Comparison of ENCODE assay signal across 8 cellular contexts in genomic region chr16:379961-380836, GRCh38. TPM values are rescaled to one million over a fixed set of nuclear protein-coding genes. Genes with fewer than 3 reads are reported as not detected.
DNase-seq lines count a peak whose midpoint lies in the region; ATAC-seq and TF ChIP-seq lines count a peak whose summit lies in the region.

No MANE protein-coding gene starts in this region.

- peak overlapping the region; percentile 67 for H3K27ac Mint-ChIP-seq in stimulated activated naive CD8-positive, alpha-beta T cell treated with anti-CD3 and anti-CD28 coated beads, Interleukin-15, Interleukin-2, amounts not matched to agents 100 ng/mL and 50 ng/mL, for 24 hours

- peak overlapping the region; percentile 98 for H3K4me2 ChIP-seq in mammary epithelial cell (ENCODE audit: insufficient read depth, low read depth, low read length)

- no peak overlapping the region for H3K9ac ChIP-seq in mammary epithelial cell (ENCODE audit: insufficient read depth, low read length)

- no peaks in the 10 kb centered on the region for H3K9me3 Mint-ChIP-seq in stimulated activated naive CD8-positive, alpha-beta T cell treated with anti-CD3 and anti-CD28 coated beads, Interleukin-15, Interleukin-2, amounts not matched to agents 100 ng/mL and 50 ng/mL, for 24 hours

- 73% methylated on average over 23 of the region's 29 CpGs for WGBS in mammary epithelial cell (ENCODE audit: low coverage, missing lambda C conversion rate)
- WGBS in mesodermal cell (ENCODE audit: insufficient coverage in 2 of 2), 2 experiments, result 70 to 80% methylated on average over 12 to 25 of the region's 29 CpGs

- CTCF ChIA-PET in mammary epithelial cell (lab: Charles Lee; ENCODE audit: low non-redundant PET), result interaction anchor here (0.5 kb wide), 1 partner anchor 27 kb away, joined by 4 read pairs; no protein-coding TSS in a partner anchor

- no peaks in the 10 kb centered on the region for H3K27me3 ChIP-seq in mammary epithelial cell (ENCODE audit: insufficient read depth, low read length)

- dilution Hi-C loops in mammary epithelial cell (cut with HindIII; ENCODE audit: low sequenced_read_pairs), result no loop called here

- TF ChIP-seq CTCF in mammary epithelial cell (conservative IDR thresholded peaks at IDR 0.05 in 1 of 2, IDR thresholded peaks at IDR 0.05 in 1 of 2; ENCODE audit: extremely low read depth in 1 of 2, insufficient read depth in 1 of 2, low read depth in 1 of 2, low read length in 2 of 2), result no peak

- H3K4me3 ChIP-seq in mammary epithelial cell (replicated peaks in 1 of 3; ENCODE audit: insufficient read depth in 1 of 3, low read depth in 2 of 3, low read length in 3 of 3) (peak overlapping the region; percentile 77 to 85 (median 78)), mesodermal cell (ENCODE audit: extremely low read depth, insufficient read depth, low read length, poor library complexity, severe bottlenecking) (peak overlapping the region; percentile 92)

- peaks cover 22% of the 10 kb centered on the region for H3K4me1 ChIP-seq in mammary epithelial cell (ENCODE audit: insufficient read depth, low read length)
- peaks cover 24% of the 10 kb centered on the region for H3K4me1 ChIP-seq in mesodermal cell (ENCODE audit: control insufficient read depth, insufficient read depth, low read length, poor library complexity, severe bottlenecking)

- no peak overlapping the region for H2AFZ ChIP-seq in mammary epithelial cell (ENCODE audit: low read depth, low read length)

- H3K27ac ChIP-seq in mammary epithelial cell (ENCODE audit: insufficient read depth, low read depth, low read length) (no peak overlapping the region), mesodermal cell (ENCODE audit: low read depth, low read length, severe bottlenecking) (no peak overlapping the region)

- in situ Hi-C loops in mammary epithelial cell (cut with MboI; ENCODE audit: low sequenced_read_pairs in 2 of 2), result no loop called here

- H3K36me3 ChIP-seq in mammary epithelial cell (ENCODE audit: insufficient read depth, low read length) (peaks cover 2% of the 10 kb centered on the region), mesodermal cell (ENCODE audit: control insufficient read depth, insufficient read depth, low read length) (peaks cover 42% of the 10 kb centered on the region)

- peaks cover 14% of the 10 kb centered on the region for H3K79me2 ChIP-seq in mammary epithelial cell (ENCODE audit: insufficient read depth, low read length)

- intact Hi-C loops in mammary epithelial cell (cut with micrococcal nuclease), result loop anchor here (5.0 to 10.0 kb wide), 2 partner anchors 147 to 205 kb away; partner anchors contain the start of gene CAPN15

- H3K9me3 ChIP-seq in mammary epithelial cell (replicated peaks; ENCODE audit: insufficient read depth, low read length) (no peaks in the 10 kb centered on the region), mesodermal cell (ENCODE audit: control insufficient read depth, low read length) (no peaks in the 10 kb centered on the region)

- H3K4me1 Mint-ChIP-seq in stimulated activated naive CD8-positive, alpha-beta T cell treated with anti-CD3 and anti-CD28 coated beads, Interleukin-15, Interleukin-2, amounts not matched to agents 100 ng/mL and 50 ng/mL, for 24 hours (ENCODE audit: low read depth), result peaks cover 29% of the 10 kb centered on the region

- H3K4me3 Mint-ChIP-seq in stimulated activated naive CD8-positive, alpha-beta T cell treated with anti-CD3 and anti-CD28 coated beads, Interleukin-15, Interleukin-2, amounts not matched to agents 100 ng/mL and 50 ng/mL, for 24 hours, result peak overlapping the region; percentile 74

- no peaks in the 10 kb centered on the region for H4K20me1 ChIP-seq in mammary epithelial cell (ENCODE audit: insufficient read depth, low read length)

- no peak for DNase-seq in stimulated activated naive CD8-positive, alpha-beta T cell treated with anti-CD3 and anti-CD28 coated beads, Interleukin-15, Interleukin-2, amounts not matched to agents 100 U/mL and 50 U/mL, for 24 hours
- no peak for DNase-seq in mammary epithelial cell
- no peak for DNase-seq in NOMO-1 (lab: John Stamatoyannopoulos, UW; ENCODE audit: unreplicated experiment in 2 of 2)
- DNase-seq in AG08395 (ENCODE audit: low spot score), result no peak
- DNase-seq in stimulated activated CD4-positive, alpha-beta T cell treated with anti-CD3 and anti-CD28 coated beads, Interleukin-2, amount 100 ng/mL, for 48 hours, result no peak

- ATAC-seq in stimulated activated naive CD8-positive, alpha-beta T cell treated with anti-CD3 and anti-CD28 coated beads, Interleukin-15, Interleukin-2, amounts not matched to agents 100 U/mL and 50 U/mL, for 24 hours, result no peak
- no peak for ATAC-seq in GM21381 (IDR thresholded peaks at IDR 0.05; ENCODE audit: unreplicated experiment)

- no peaks in the 10 kb centered on the region for H3K36me3 Mint-ChIP-seq in stimulated activated naive CD8-positive, alpha-beta T cell treated with anti-CD3 and anti-CD28 coated beads, Interleukin-15, Interleukin-2, amounts not matched to agents 100 ng/mL and 50 ng/mL, for 24 hours (ENCODE audit: low read depth)

- H3K27me3 Mint-ChIP-seq in stimulated activated naive CD8-positive, alpha-beta T cell treated with anti-CD3 and anti-CD28 coated beads, Interleukin-15, Interleukin-2, amounts not matched to agents 100 ng/mL and 50 ng/mL, for 24 hours, result peaks cover 3% of the 10 kb centered on the region

- no TSS peak for BruUV-seq in mammary epithelial cell (replicated peaks; lab: Mats Ljungman, UMichigan)

RNA-seq across cellular contexts. Expression of gene PGAP6, which starts 1.6 kb away (rescaled TPM):
- total RNA-seq in mammary epithelial cell, result 10 to 100 TPM; 31.3 to 44.5 TPM
- 73.2 TPM for polyA plus RNA-seq in mammary epithelial cell
- polyA minus RNA-seq in mammary epithelial cell, result 77.1 TPM
- 81.4 TPM for polyA plus RNA-seq in mesodermal cell (2013, experiment 1 of 2)
- 64.9 TPM for polyA plus RNA-seq in mesodermal cell (2013, experiment 2 of 2)

RNA-seq across cellular contexts. Expression of gene MRPL28, which starts 9.9 kb away (rescaled TPM):
- 10 to 100 TPM; 49.8 to 83.9 TPM for total RNA-seq in mammary epithelial cell
- 155 TPM for polyA plus RNA-seq in mammary epithelial cell
- polyA minus RNA-seq in mammary epithelial cell, result 129 TPM
- 82.8 TPM for polyA plus RNA-seq in mesodermal cell (2013, experiment 1 of 2)
- 81.9 TPM for polyA plus RNA-seq in mesodermal cell (2013, experiment 2 of 2)

RNA-seq across cellular contexts. Expression of gene NME4, which starts 16.8 kb away (rescaled TPM):
- total RNA-seq in mammary epithelial cell, result 10 to 100 TPM; 64.7 to 74.4 TPM
- polyA plus RNA-seq in mammary epithelial cell, result 88.6 TPM
- 35.0 TPM for polyA minus RNA-seq in mammary epithelial cell
- 320 TPM for polyA plus RNA-seq in mesodermal cell (2013, experiment 1 of 2)
- 312 TPM for polyA plus RNA-seq in mesodermal cell (2013, experiment 2 of 2)

RNA-seq across cellular contexts. Expression of gene DECR2, which starts 21.5 kb away (rescaled TPM):
- total RNA-seq in mammary epithelial cell, result 10 to 100 TPM; 19.2 to 26.6 TPM
- 14.5 TPM for polyA plus RNA-seq in mammary epithelial cell
- polyA minus RNA-seq in mammary epithelial cell, result 10.2 TPM
- polyA plus RNA-seq in mesodermal cell (2013, experiment 1 of 2), result 15.1 TPM
- 14.9 TPM for polyA plus RNA-seq in mesodermal cell (2013, experiment 2 of 2)

RNA-seq across cellular contexts. Expression of gene AXIN1, which starts 27.7 kb away (rescaled TPM):
- total RNA-seq in mammary epithelial cell, result 10 to 100 TPM; 21.7 to 31.2 TPM
- 13.0 TPM for polyA plus RNA-seq in mammary epithelial cell
- 10.6 TPM for polyA minus RNA-seq in mammary epithelial cell
- polyA plus RNA-seq in mesodermal cell (2013, experiment 1 of 2), result 20.5 TPM
- polyA plus RNA-seq in mesodermal cell (2013, experiment 2 of 2), result 20.3 TPM
